In genomic region chr15:74630284-74631086, GRCh38 we compare ENCODE assay signal across 15 cellular contexts. TPM values are rescaled to one million over a fixed set of nuclear protein-coding genes. Genes with fewer than 3 reads are reported as not detected.
DNase-seq lines count a peak whose midpoint lies in the region; ATAC-seq, FAIRE-seq and TF ChIP-seq lines count a peak whose summit lies in the region.
"Had no signal": no experiment of that assay in that cellular context is flagged by ENCODE, and none has a peak within 500 bp of the region (broad histone marks: within the 10 kb centered on the region; RNA-seq: fewer than 3 reads in every experiment).

No MANE protein-coding gene starts in this region.

- H3K9me3 Mint-ChIP-seq in MCF 10A (ENCODE audit: unreplicated experiment), result no peaks in the 10 kb centered on the region
- no peaks in the 10 kb centered on the region for H3K9me3 Mint-ChIP-seq in stimulated activated naive B cell treated with anti-CD40 and anti-IgM and Interleukin-4, amounts not matched to agents 10 μg/mL and 1 μg/mL and 100 μg/mL, for 72 hours
- H3K9me3 Mint-ChIP-seq: activated T-helper 1 cell treated with anti-CD3 and anti-CD28 coated beads, Interleukin-12 subunit alpha, Interleukin-12 subunit beta, Interleukin-2, Interleukin-4 antibody, amounts not matched to agents 30 ng/mL and 10 ng/mL and 1 ng/mL, durations not matched to agents 14 hours and 24 hours and 36 hours had no signal

- POLR2A ChIA-PET in MCF 10A (lab: Yijun Ruan, JAX) (interaction anchor here (0.7 to 1.8 kb wide), 2 partner anchors 48 to 153 kb away, joined by 3 to 5 read pairs; no protein-coding TSS in a partner anchor), OCI-LY7 (lab: Charles Lee) (interaction anchor here (0.5 kb wide), 1 partner anchor 72 kb away, joined by 7 read pairs; no protein-coding TSS in a partner anchor), endothelial cell of umbilical vein (lab: Charles Lee) (no interaction called here)

- H3K9me2 ChIP-seq in OCI-LY7 (ENCODE audit: insufficient read depth, low read length), result no peaks in the 10 kb centered on the region

- H3K9me1 ChIP-seq in endothelial cell of umbilical vein (replicated peaks; ENCODE audit: control insufficient read depth, extremely low read depth, insufficient read depth, low read length), result no peaks in the 10 kb centered on the region

- H3K9me3 ChIP-seq in breast epithelium (no peaks in the 10 kb centered on the region), OCI-LY7 (ENCODE audit: low read length) (no peaks in the 10 kb centered on the region), endothelial cell of umbilical vein (replicated peaks; ENCODE audit: control insufficient read depth, insufficient read depth, low read length) (no peaks in the 10 kb centered on the region)

- H3K36me3 ChIP-seq in breast epithelium (peaks cover 10% of the 10 kb centered on the region), OCI-LY7 (ENCODE audit: insufficient read depth, low read length) (peaks cover 94% of the 10 kb centered on the region), endothelial cell of umbilical vein (ENCODE audit: control insufficient read depth in 2 of 2, extremely low read depth in 1 of 2, insufficient read depth in 2 of 2, low read length in 2 of 2) (peaks cover 4 to 61% of the 10 kb centered on the region in 2 experiments)

- peaks cover 62% of the 10 kb centered on the region for H3K36me3 Mint-ChIP-seq in MCF 10A (ENCODE audit: insufficient read depth, unreplicated experiment)
- peaks cover 43 to 69% of the 10 kb centered on the region in 2 donors for H3K36me3 Mint-ChIP-seq in stimulated activated naive B cell treated with anti-CD40 and anti-IgM and Interleukin-4, amounts not matched to agents 10 μg/mL and 1 μg/mL and 100 μg/mL, for 72 hours

- H3K27ac Mint-ChIP-seq in MCF 10A (ENCODE audit: low read depth, unreplicated experiment), result no peak overlapping the region
- H3K27ac Mint-ChIP-seq in stimulated activated naive B cell treated with anti-CD40 and anti-IgM and Interleukin-4, amounts not matched to agents 10 μg/mL and 1 μg/mL and 100 μg/mL, for 72 hours, result peak overlapping the region; percentile 80
- H3K27ac Mint-ChIP-seq: activated T-helper 1 cell treated with anti-CD3 and anti-CD28 coated beads, Interleukin-12 subunit alpha, Interleukin-12 subunit beta, Interleukin-2, Interleukin-4 antibody, amounts not matched to agents 30 ng/mL and 10 ng/mL and 1 ng/mL, durations not matched to agents 14 hours and 24 hours and 36 hours had no signal

- no peaks in the 10 kb centered on the region for H3K4me1 ChIP-seq in breast epithelium
- H3K4me1 ChIP-seq in OCI-LY7 (ENCODE audit: insufficient read depth, low read length, poor library complexity, severe bottlenecking), result peaks cover 26% of the 10 kb centered on the region
- H3K4me1 ChIP-seq in endothelial cell of umbilical vein (ENCODE audit: control insufficient read depth, extremely low read depth, insufficient read depth, low read length), result no peaks in the 10 kb centered on the region
- H3K4me1 ChIP-seq: foreskin keratinocyte had no signal

- no peaks in the 10 kb centered on the region for H3K27me3 ChIP-seq in breast epithelium
- H3K27me3 ChIP-seq in endothelial cell of umbilical vein (ENCODE audit: control insufficient read depth in 2 of 2, insufficient read depth in 2 of 2, low read length in 2 of 2), result no peaks in the 10 kb centered on the region
- H3K27me3 ChIP-seq: foreskin keratinocyte had no signal

- H3K9ac ChIP-seq in endothelial cell of umbilical vein (replicated peaks; ENCODE audit: extremely low read depth, insufficient read depth, low read length), result no peak overlapping the region

- dilution Hi-C loops in endothelial cell of umbilical vein (cut with MboI; ENCODE audit: extremely low pct_ligation_motif_present, low sequenced_read_pairs), result loop anchor here (25.0 kb wide), 1 partner anchor 132 kb away; no protein-coding TSS in a partner anchor

- no peak overlapping the region for H3K4me3 Mint-ChIP-seq in MCF 10A (ENCODE audit: unreplicated experiment)
- peak overlapping the region; percentile 9 to 31 for H3K4me3 Mint-ChIP-seq in stimulated activated naive B cell treated with anti-CD40 and anti-IgM and Interleukin-4, amounts not matched to agents 10 μg/mL and 1 μg/mL and 100 μg/mL, for 72 hours
- H3K4me3 Mint-ChIP-seq: activated T-helper 1 cell treated with anti-CD3 and anti-CD28 coated beads, Interleukin-12 subunit alpha, Interleukin-12 subunit beta, Interleukin-2, Interleukin-4 antibody, amounts not matched to agents 30 ng/mL and 10 ng/mL and 1 ng/mL, durations not matched to agents 14 hours and 24 hours and 36 hours had no signal

- DNase-seq in MCF 10A (ENCODE audit: unreplicated experiment), result no peak
- no peak for DNase-seq in breast epithelium (ENCODE audit: low spot score in 2 of 2)
- DNase-seq in OCI-LY7 (ENCODE audit: low spot score), result peak; percentile 69
- no peak for DNase-seq in endothelial cell of umbilical vein (ENCODE audit: low read depth, low spot score)
- peak; percentile 79 for DNase-seq in stimulated activated naive B cell treated with anti-CD40 and anti-IgM and Interleukin-4, amounts not matched to agents 10 μg/mL and 1 μg/mL and 100 μg/mL, for 72 hours
- no peak for DNase-seq in DMS153 treated with DMSO at 0.1 percent for 48 hours (lab: John Stamatoyannopoulos, UW; ENCODE audit: unreplicated experiment)
- no peak for DNase-seq in GOT3 (lab: John Stamatoyannopoulos, UW)
- no peak for DNase-seq in kidney glomerular epithelial cell (lab: John Stamatoyannopoulos, UW)
- DNase-seq: foreskin keratinocyte, small intestine had no signal

- peak; percentile 84 for ATAC-seq in stimulated activated naive B cell treated with anti-CD40 and anti-IgM and Interleukin-4, amounts not matched to agents 10 μg/mL and 1 μg/mL and 100 μg/mL, for 72 hours (replicated peaks)
- ATAC-seq: foreskin keratinocyte had no signal

- BruUV-seq in MCF 10A (replicated peaks; lab: Mats Ljungman, UMichigan), result TSS peak; percentile 15
- BruUV-seq in OCI-LY7 (replicated peaks; lab: Mats Ljungman, UMichigan), result no TSS peak
- no TSS peak for BruUV-seq in endothelial cell of umbilical vein (replicated peaks; lab: Mats Ljungman, UMichigan)

- TF ChIP-seq CTCF in MCF 10A (IDR thresholded peaks at IDR 0.05; ENCODE audit: unreplicated experiment), result no peak
- TF ChIP-seq CTCF in breast epithelium (IDR thresholded peaks at IDR 0.05), result no peak
- no peak for TF ChIP-seq CTCF in OCI-LY7 (conservative IDR thresholded peaks at IDR 0.05; ENCODE audit: low read length)
- no peak for TF ChIP-seq CTCF in endothelial cell of umbilical vein (IDR thresholded peaks at IDR 0.05; ENCODE audit: extremely low read depth in 1 of 2, insufficient read depth in 1 of 2, low read depth in 1 of 2, low read length in 2 of 2)

- H3K27ac ChIP-seq in breast epithelium, result no peak overlapping the region
- H3K27ac ChIP-seq in OCI-LY7 (ENCODE audit: low read depth, low read length, poor library complexity, severe bottlenecking), result peak overlapping the region; percentile 2
- no peak overlapping the region for H3K27ac ChIP-seq in endothelial cell of umbilical vein (ENCODE audit: insufficient read depth, low read depth, low read length)
- H3K27ac ChIP-seq: foreskin keratinocyte had no signal

- intact Hi-C loops in MCF 10A (cut with micrococcal nuclease), result no loop called here
- intact Hi-C loops in breast epithelium (cut with DNase I; ENCODE audit: low total_unique reads), result loop anchor here (5.0 kb wide), 1 partner anchor 132 kb away; no protein-coding TSS in a partner anchor
- intact Hi-C loops in OCI-LY7 (cut with micrococcal nuclease; ENCODE audit: unreplicated experiment), result no loop called here
- intact Hi-C loops in endothelial cell of umbilical vein (cut with micrococcal nuclease), result no loop called here

- H3K4me3 ChIP-seq in breast epithelium (no peak overlapping the region), OCI-LY7 (ENCODE audit: low read depth, low read length, poor library complexity, severe bottlenecking) (no peak overlapping the region), endothelial cell of umbilical vein (replicated peaks in 1 of 3; ENCODE audit: insufficient read depth in 1 of 3, low read depth in 1 of 3, low read length in 3 of 3) (no peak overlapping the region)

- H3K27me3 Mint-ChIP-seq in MCF 10A (ENCODE audit: insufficient read depth, unreplicated experiment), result no peaks in the 10 kb centered on the region
- H3K27me3 Mint-ChIP-seq in stimulated activated naive B cell treated with anti-CD40 and anti-IgM and Interleukin-4, amounts not matched to agents 10 μg/mL and 1 μg/mL and 100 μg/mL, for 72 hours, result no peaks in the 10 kb centered on the region

- H4K20me1 ChIP-seq in OCI-LY7 (ENCODE audit: insufficient read depth, low read length) (no peaks in the 10 kb centered on the region), endothelial cell of umbilical vein (replicated peaks; ENCODE audit: control insufficient read depth, extremely low read depth, insufficient read depth, low read length) (no peaks in the 10 kb centered on the region)

- H2AFZ ChIP-seq in OCI-LY7 (ENCODE audit: low read length) (no peak overlapping the region), endothelial cell of umbilical vein (ENCODE audit: low read depth, low read length) (no peak overlapping the region)

- TF ChIP-seq POLR2A in breast epithelium (IDR thresholded peaks at IDR 0.05), result no peak
- TF ChIP-seq POLR2A in endothelial cell of umbilical vein (IDR thresholded peaks at IDR 0.05; ENCODE audit: low read depth, low read length), result peak; percentile 19

- H3K79me2 ChIP-seq in OCI-LY7 (ENCODE audit: insufficient read depth, low read depth, low read length) (no peaks in the 10 kb centered on the region), endothelial cell of umbilical vein (ENCODE audit: control insufficient read depth, insufficient read depth, low read length) (no peaks in the 10 kb centered on the region)

- no peak overlapping the region; the same call in 1 of the 2 replicates for H3K4me2 ChIP-seq in OCI-LY7 (ENCODE audit: low read length)
- no peak overlapping the region for H3K4me2 ChIP-seq in endothelial cell of umbilical vein (ENCODE audit: insufficient read depth, low read length)

- CTCF ChIA-PET in MCF 10A (lab: Yijun Ruan, JAX), result interaction anchor here (0.6 to 26.9 kb wide), 16 partner anchors 7 to 786 kb away, joined by 3 to 632 read pairs (median 4); partner anchors contain the start of gene CSK
- CTCF ChIA-PET in OCI-LY7 (lab: Charles Lee; ENCODE audit: unreplicated experiment), result interaction anchor here (0.9 to 1.3 kb wide), 4 partner anchors 9 to 161 kb away, joined by 3 to 7 read pairs (median 4); no protein-coding TSS in a partner anchor
- CTCF ChIA-PET in endothelial cell of umbilical vein (lab: Charles Lee), result interaction anchor here (0.7 to 18.1 kb wide), 20 partner anchors 10 to 320 kb away, joined by 3 to 696 read pairs (median 8); partner anchors contain the start of genes CSK and UBL7

- no peak for FAIRE-seq in endothelial cell of umbilical vein (lab: Jason Lieb, UNC)
- FAIRE-seq: colon, keratinocyte, RCC 7860, small intestine, urothelium cell line had no signal

- no peaks in the 10 kb centered on the region for H3K4me1 Mint-ChIP-seq in MCF 10A (ENCODE audit: insufficient read depth, unreplicated experiment)
- H3K4me1 Mint-ChIP-seq in stimulated activated naive B cell treated with anti-CD40 and anti-IgM and Interleukin-4, amounts not matched to agents 10 μg/mL and 1 μg/mL and 100 μg/mL, for 72 hours, result peaks cover 63 to 74% of the 10 kb centered on the region in 2 donors

RNA-seq across cellular contexts. Expression of gene CLK3, which starts 14.8 kb away (rescaled TPM):
- 57.8 and 62.8 TPM in 2 replicates for total RNA-seq in MCF 10A (2022)
- 100 to 1,000 TPM in 2 of 3 donors, 10 to 100 TPM in 1; 99.2 to 110 (median 101) TPM for total RNA-seq in breast epithelium
- total RNA-seq in OCI-LY7 (2014; rRNA removed; shearing (Covaris generic)), result 85.1 and 86.5 TPM in 2 replicates
- total RNA-seq in OCI-LY7 (2022), result 87.4 and 109 TPM in 2 replicates
- 69.2 and 75.5 TPM in 2 replicates for total RNA-seq in endothelial cell of umbilical vein
- polyA plus RNA-seq in endothelial cell of umbilical vein, result 97.9 and 121 TPM in 2 replicates
- polyA plus RNA-seq in endothelial cell of umbilical vein (2011; cell fraction: cytosol; rRNA removed), result 64.8 and 71.4 TPM in 2 replicates
- polyA plus RNA-seq in endothelial cell of umbilical vein (2011; cell fraction: nucleus; rRNA removed), result 248 and 285 TPM in 2 replicates
- 36.7 and 55.9 TPM in 2 replicates for polyA plus RNA-seq in endothelial cell of umbilical vein (2012)
- polyA minus RNA-seq in endothelial cell of umbilical vein, result 112 and 115 TPM in 2 replicates
- polyA minus RNA-seq in endothelial cell of umbilical vein (2011; cell fraction: cytosol; rRNA and poly(A)+ RNA removed), result 28.9 TPM
- 110 and 160 TPM in 2 replicates for polyA minus RNA-seq in endothelial cell of umbilical vein (2011; cell fraction: nucleus; rRNA and poly(A)+ RNA removed)

Comparison
In these comparisons a context has a peak if more than half of its experiments do, and no peak if none do; other contexts are left out.
1. DNase-seq: peak in OCI-LY7 (single experiment) and stimulated activated naive B cell treated with anti-CD40 and anti-IgM and Interleukin-4, amounts not matched to agents 10 μg/mL and 1 μg/mL and 100 μg/mL, for 72 hours (single experiment); none in MCF 10A (single experiment), breast epithelium (0 of 2), endothelial cell of umbilical vein (single experiment), DMS153 treated with DMSO at 0.1 percent for 48 hours (single experiment), GOT3 (single experiment) and kidney glomerular epithelial cell (single experiment).